17 cellular contexts compared by ENCODE assay signal in genomic region chr16:57069635-57070350, GRCh38. TPM values are rescaled to one million over a fixed set of nuclear protein-coding genes. Genes with fewer than 3 reads are reported as not detected.
DNase-seq lines count a peak whose midpoint lies in the region; ATAC-seq lines count a peak whose summit lies in the region.
"Had no signal": no experiment of that assay in that cellular context is flagged by ENCODE, and none has a peak within 500 bp of the region (broad histone marks: within the 10 kb centered on the region; RNA-seq: fewer than 3 reads in every experiment).

No MANE protein-coding gene starts in this region.

- CTCF ChIA-PET in activated CD4-positive, alpha-beta T cell treated with anti-CD3 and anti-CD28 coated beads, Interleukin-2, amount 10 ng/mL, durations not matched to agents 7 days and 5 days (lab: Charles Lee): interaction anchor here (0.9 to 1.9 kb wide), 6 partner anchors 9 to 43 kb away, joined by 3 to 7 read pairs (median 6); partner anchors contain the start of gene CPNE2

- no peak overlapping the region for H3K4me3 Mint-ChIP-seq in activated CD4-positive, alpha-beta T cell treated with anti-CD3 and anti-CD28 coated beads, Interleukin-2, amount 10 ng/mL, durations not matched to agents 7 days and 5 days
- H3K4me3 Mint-ChIP-seq in T-helper 17 cell: no peak overlapping the region
- H3K4me3 Mint-ChIP-seq in dendritic cell treated with granulocyte-macrophage colony-stimulating factor and Interleukin-4, amounts not matched to agents 40 ng/mL and 50 ng/mL, for 4 days: no peak overlapping the region
- H3K4me3 Mint-ChIP-seq in stimulated activated naive B cell treated with anti-CD40 and anti-IgM and Interleukin-4, amounts not matched to agents 10 μg/mL and 1 μg/mL and 100 μg/mL, for 72 hours: peak overlapping the region; percentile 42 to 72
- H3K4me3 Mint-ChIP-seq: brain had no signal

- H3K27me3 Mint-ChIP-seq in activated CD4-positive, alpha-beta T cell treated with anti-CD3 and anti-CD28 coated beads, Interleukin-2, amount 10 ng/mL, durations not matched to agents 7 days and 5 days: no peaks in the 10 kb centered on the region
- H3K27me3 Mint-ChIP-seq in T-helper 17 cell: no peaks in the 10 kb centered on the region
- no peaks in the 10 kb centered on the region for H3K27me3 Mint-ChIP-seq in dendritic cell treated with granulocyte-macrophage colony-stimulating factor and Interleukin-4, amounts not matched to agents 40 ng/mL and 50 ng/mL, for 4 days
- H3K27me3 Mint-ChIP-seq in stimulated activated naive B cell treated with anti-CD40 and anti-IgM and Interleukin-4, amounts not matched to agents 10 μg/mL and 1 μg/mL and 100 μg/mL, for 72 hours: no peaks in the 10 kb centered on the region

- peaks cover 64% of the 10 kb centered on the region for H3K36me3 Mint-ChIP-seq in activated CD4-positive, alpha-beta T cell treated with anti-CD3 and anti-CD28 coated beads, Interleukin-2, amount 10 ng/mL, durations not matched to agents 7 days and 5 days (ENCODE audit: low read depth)
- peaks cover 17% of the 10 kb centered on the region for H3K36me3 Mint-ChIP-seq in T-helper 17 cell (ENCODE audit: low read depth)
- H3K36me3 Mint-ChIP-seq in dendritic cell treated with granulocyte-macrophage colony-stimulating factor and Interleukin-4, amounts not matched to agents 40 ng/mL and 50 ng/mL, for 4 days (ENCODE audit: low read depth): peaks cover 40% of the 10 kb centered on the region
- H3K36me3 Mint-ChIP-seq in stimulated activated naive B cell treated with anti-CD40 and anti-IgM and Interleukin-4, amounts not matched to agents 10 μg/mL and 1 μg/mL and 100 μg/mL, for 72 hours: peaks cover 65 to 87% of the 10 kb centered on the region in 2 donors
- H3K36me3 Mint-ChIP-seq: brain had no signal

- no peak for DNase-seq in activated CD4-positive, alpha-beta T cell treated with anti-CD3 and anti-CD28 coated beads, Interleukin-2, amount 10 ng/mL, durations not matched to agents 7 days and 5 days
- no peak for DNase-seq in activated CD4-positive, alpha-beta T cell treated with anti-CD3 and anti-CD28 coated beads for 4 hours
- no peak for DNase-seq in T-helper 17 cell
- no peak for DNase-seq in stimulated activated naive B cell treated with anti-CD40 and anti-IgM and Interleukin-4, amounts not matched to agents 10 μg/mL and 1 μg/mL and 100 μg/mL, for 72 hours
- DNase-seq in retina: no peak
- DNase-seq: GDM1, kidney glomerular epithelial cell, NCI-H2081, NCI-H524, Peyer's patch, SW 1271 had no signal

- POLR2A ChIA-PET in activated CD4-positive, alpha-beta T cell treated with anti-CD3 and anti-CD28 coated beads, Interleukin-2, amount 10 ng/mL, durations not matched to agents 7 days and 5 days (lab: Charles Lee): no interaction called here

- intact Hi-C loops in dendritic cell treated with granulocyte-macrophage colony-stimulating factor and Interleukin-4, amounts not matched to agents 40 ng/mL and 50 ng/mL, for 4 days (cut with micrococcal nuclease): no loop called here

- no peaks in the 10 kb centered on the region for H3K9me3 Mint-ChIP-seq in activated CD4-positive, alpha-beta T cell treated with anti-CD3 and anti-CD28 coated beads, Interleukin-2, amount 10 ng/mL, durations not matched to agents 7 days and 5 days
- H3K9me3 Mint-ChIP-seq in dendritic cell treated with granulocyte-macrophage colony-stimulating factor and Interleukin-4, amounts not matched to agents 40 ng/mL and 50 ng/mL, for 4 days: no peaks in the 10 kb centered on the region
- peaks cover 0 to 6% of the 10 kb centered on the region in 2 donors for H3K9me3 Mint-ChIP-seq in stimulated activated naive B cell treated with anti-CD40 and anti-IgM and Interleukin-4, amounts not matched to agents 10 μg/mL and 1 μg/mL and 100 μg/mL, for 72 hours

- H3K4me1 Mint-ChIP-seq in activated CD4-positive, alpha-beta T cell treated with anti-CD3 and anti-CD28 coated beads, Interleukin-2, amount 10 ng/mL, durations not matched to agents 7 days and 5 days: peaks cover 14% of the 10 kb centered on the region
- H3K4me1 Mint-ChIP-seq in T-helper 17 cell: peaks cover 24% of the 10 kb centered on the region
- H3K4me1 Mint-ChIP-seq in dendritic cell treated with granulocyte-macrophage colony-stimulating factor and Interleukin-4, amounts not matched to agents 40 ng/mL and 50 ng/mL, for 4 days (ENCODE audit: low read depth): peaks cover 68% of the 10 kb centered on the region
- peaks cover 58 to 80% of the 10 kb centered on the region in 2 donors for H3K4me1 Mint-ChIP-seq in stimulated activated naive B cell treated with anti-CD40 and anti-IgM and Interleukin-4, amounts not matched to agents 10 μg/mL and 1 μg/mL and 100 μg/mL, for 72 hours

- ATAC-seq in T-helper 17 cell (peak; percentile 16), HG02885 (IDR thresholded peaks at IDR 0.05; ENCODE audit: poor library complexity, unreplicated experiment) (no peak), GM18502 (IDR thresholded peaks at IDR 0.05; ENCODE audit: poor library complexity, unreplicated experiment) (no peak)
- ATAC-seq in stimulated activated naive B cell treated with anti-CD40 and anti-IgM and Interleukin-4, amounts not matched to agents 10 μg/mL and 1 μg/mL and 100 μg/mL, for 72 hours (replicated peaks): no peak

- peak overlapping the region; percentile 79 for H3K27ac Mint-ChIP-seq in activated CD4-positive, alpha-beta T cell treated with anti-CD3 and anti-CD28 coated beads, Interleukin-2, amount 10 ng/mL, durations not matched to agents 7 days and 5 days
- H3K27ac Mint-ChIP-seq in T-helper 17 cell: peak overlapping the region; percentile 83
- H3K27ac Mint-ChIP-seq in dendritic cell treated with granulocyte-macrophage colony-stimulating factor and Interleukin-4, amounts not matched to agents 40 ng/mL and 50 ng/mL, for 4 days: peak overlapping the region; percentile 70
- H3K27ac Mint-ChIP-seq in stimulated activated naive B cell treated with anti-CD40 and anti-IgM and Interleukin-4, amounts not matched to agents 10 μg/mL and 1 μg/mL and 100 μg/mL, for 72 hours: peak overlapping the region; percentile 90
- H3K27ac Mint-ChIP-seq: brain had no signal

- H3K9me3 ChIP-seq in T-helper 17 cell (ENCODE audit: control insufficient read depth, low read length, poor library complexity, severe bottlenecking): no peaks in the 10 kb centered on the region
- H3K9me3 ChIP-seq: Peyer's patch, prostate gland, suprapubic skin had no signal

RNA-seq across cellular contexts. Expression of gene CPNE2, which starts 22.6 kb away (rescaled TPM):
- total RNA-seq in activated CD4-positive, alpha-beta T cell treated with anti-CD3 and anti-CD28 coated beads, Interleukin-2, amount 10 ng/mL, durations not matched to agents 7 days and 5 days: 1 to 10 TPM; 3.1 to 3.6 TPM
- total RNA-seq in T-helper 17 cell: 1 to 10 TPM; 2.4 to 4.4 TPM

Comparison
In these comparisons a context has a peak if more than half of its experiments do, and no peak if none do; other contexts are left out.
1. H3K4me3 Mint-ChIP-seq: peak in stimulated activated naive B cell treated with anti-CD40 and anti-IgM and Interleukin-4, amounts not matched to agents 10 μg/mL and 1 μg/mL and 100 μg/mL, for 72 hours (2 of 2); none in activated CD4-positive, alpha-beta T cell treated with anti-CD3 and anti-CD28 coated beads, Interleukin-2, amount 10 ng/mL, durations not matched to agents 7 days and 5 days (single experiment), T-helper 17 cell (single experiment) and dendritic cell treated with granulocyte-macrophage colony-stimulating factor and Interleukin-4, amounts not matched to agents 40 ng/mL and 50 ng/mL, for 4 days (single experiment).
2. Peak in every context shown above with its lines, with median percentiles within 50 percentile points of each other: H3K27ac Mint-ChIP-seq.